Comparison of ENCODE assay signal across 8 cellular contexts in the genomic region with DNA sequence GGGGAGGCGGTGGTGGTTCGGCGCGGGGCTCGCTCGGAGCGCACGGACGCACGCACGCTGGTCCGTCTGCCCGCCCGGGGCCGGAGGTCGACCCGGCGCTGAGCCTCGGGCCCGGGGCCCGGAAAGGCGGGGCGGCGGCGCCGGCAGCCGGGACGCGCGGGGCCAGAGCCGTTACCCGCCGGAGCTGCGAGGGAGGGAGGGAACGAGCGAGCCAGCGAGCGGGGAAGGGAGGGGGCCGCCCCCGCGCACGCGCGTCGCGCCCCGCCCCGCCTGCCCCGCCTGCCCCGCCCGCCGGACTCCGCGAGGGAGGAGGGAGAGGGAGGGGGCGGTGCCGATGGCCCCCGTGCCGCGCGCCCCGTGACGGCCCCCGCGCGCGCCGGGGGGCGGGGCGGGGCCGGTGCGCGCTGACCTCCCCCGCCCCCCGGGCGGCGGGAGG. TPM values are rescaled to one million over a fixed set of nuclear protein-coding genes. Genes with fewer than 3 reads are reported as not detected.
DNase-seq lines count a peak whose midpoint lies in the region; ATAC-seq and TF ChIP-seq lines count a peak whose summit lies in the region.

No MANE protein-coding gene starts in this region.

- intact Hi-C loops in sigmoid colon (cut with DNase I) (loop anchor here (2.0 kb wide), 1 partner anchor 63 kb away; the partner anchor contains the start of gene ZNF526), PC-3 (cut with micrococcal nuclease) (no loop called here)

- H3K9ac ChIP-seq in HUES64 (ENCODE audit: low read depth, low read length) (peak overlapping the region; percentile 80), adipocyte (ENCODE audit: low read length) (peak overlapping the region; percentile 52), PC-3 (ENCODE audit: low read length) (no peak overlapping the region)

- no peaks in the 10 kb centered on the region for H4K20me1 ChIP-seq in PC-3 (ENCODE audit: low read length)

- H3K27me3 ChIP-seq in HUES64 (ENCODE audit: insufficient read depth, low read length) (no peaks in the 10 kb centered on the region), adipocyte (replicated peaks; ENCODE audit: control insufficient read depth, insufficient read depth, low read length) (no peaks in the 10 kb centered on the region), right atrium auricular region (no peaks in the 10 kb centered on the region), sigmoid colon (no peaks in the 10 kb centered on the region), PC-3 (ENCODE audit: low read length) (no peaks in the 10 kb centered on the region)

- TF ChIP-seq POLR2A in sigmoid colon (IDR thresholded peaks at IDR 0.05) = no peak

- H3K27ac ChIP-seq in HUES64 (ENCODE audit: low read depth, low read length) = peak overlapping the region; percentile 89; the same call in 1 of the 2 replicates
- H3K27ac ChIP-seq in RWPE1 = peak overlapping the region; percentile 100
- peak overlapping the region; percentile 97 to 99 for H3K27ac ChIP-seq in right atrium auricular region
- peak overlapping the region; percentile 94 to 99 (median 96) for H3K27ac ChIP-seq in sigmoid colon
- no peak overlapping the region for H3K27ac ChIP-seq in PC-3 (ENCODE audit: low read length)

- WGBS in HUES64 = under 1% methylated on average over 71 of the region's 76 CpGs
- WGBS in sigmoid colon, 2 donors = 1% methylated on average over 70 to 76 of the region's 76 CpGs

- H3F3A ChIP-seq in PC-3 (ENCODE audit: low read length, unreplicated experiment) = no peaks in the 10 kb centered on the region

- no TSS peak for BruUV-seq in PC-3 (replicated peaks; lab: Mats Ljungman, UMichigan)

- H3K4me3 ChIP-seq in HUES64 (ENCODE audit: low read length) (peak overlapping the region; percentile 59), adipocyte (ENCODE audit: low read length) (peak overlapping the region; percentile 59), right atrium auricular region (peak overlapping the region; percentile 49 to 67), sigmoid colon (peak overlapping the region in 3 of 4 donors; percentile 66 to 76 (median 74)), PC-3 (ENCODE audit: low read length) (no peak overlapping the region)

- H2AFZ ChIP-seq in PC-3 (ENCODE audit: low read length) = no peak overlapping the region

- no peak for TF ChIP-seq EP300 in sigmoid colon (IDR thresholded peaks at IDR 0.05)

- TF ChIP-seq CTCF in RWPE1 (conservative IDR thresholded peaks at IDR 0.05; ENCODE audit: low read depth) (no peak), right atrium auricular region (IDR thresholded peaks at IDR 0.05) (no peak), sigmoid colon (IDR thresholded peaks at IDR 0.05) (no peak), PC-3 (conservative IDR thresholded peaks at IDR 0.05; ENCODE audit: low read depth, low read length) (no peak)

- peak; percentile 34 for ATAC-seq in GM21381 (IDR thresholded peaks at IDR 0.05; ENCODE audit: unreplicated experiment)
- no peak for ATAC-seq in PC-3

- POLR2A ChIA-PET in RWPE1 (lab: Yijun Ruan, JAX; ENCODE audit: low non-redundant PET) (interaction anchor here (0.6 kb wide), 3 partner anchors 32 to 170 kb away, joined by 3 to 12 read pairs (median 3); no protein-coding TSS in a partner anchor), PC-3 (lab: Charles Lee; ENCODE audit: unreplicated experiment) (no interaction called here)

- peak; percentile 90 for DNase-seq in Daoy (ENCODE audit: low read depth)
- peak; percentile 87 for DNase-seq in RWPE1 (ENCODE audit: low spot score)
- peak; percentile 93 for DNase-seq in adipocyte (ENCODE audit: low read depth)
- peak; percentile 73 for DNase-seq in right atrium auricular region (ENCODE audit: low spot score)
- peak; percentile 94 for DNase-seq in sigmoid colon
- no peak for DNase-seq in PC-3

- peaks cover 25% of the 10 kb centered on the region for H3K36me3 ChIP-seq in HUES64 (ENCODE audit: insufficient read depth, low read length)
- H3K36me3 ChIP-seq in adipocyte (ENCODE audit: control insufficient read depth, insufficient read depth, low read length, severe bottlenecking) = peaks cover 23% of the 10 kb centered on the region
- peaks cover 20% of the 10 kb centered on the region for H3K36me3 ChIP-seq in right atrium auricular region
- peaks cover 5 to 24% (median 20%) of the 10 kb centered on the region in 4 donors for H3K36me3 ChIP-seq in sigmoid colon
- no peaks in the 10 kb centered on the region for H3K36me3 ChIP-seq in PC-3 (ENCODE audit: low read depth, low read length)

- CTCF ChIA-PET in RWPE1 (lab: Yijun Ruan, JAX) (interaction anchor here (0.7 kb wide), 1 partner anchor 30 kb away, joined by 3 read pairs; no protein-coding TSS in a partner anchor), PC-3 (lab: Charles Lee) (no interaction called here)

- H3K4me2 ChIP-seq in PC-3 (ENCODE audit: low read length) = no peak overlapping the region

- H3K79me2 ChIP-seq in PC-3 (ENCODE audit: low read length) = no peaks in the 10 kb centered on the region

- H3K4me1 ChIP-seq in HUES64 (ENCODE audit: insufficient read depth, low read length) (peaks cover 33% of the 10 kb centered on the region), adipocyte (ENCODE audit: control insufficient read depth, insufficient read depth, low read length) (peaks cover 46% of the 10 kb centered on the region), right atrium auricular region (peaks cover 0 to 62% of the 10 kb centered on the region in 2 donors), sigmoid colon (peaks cover 0 to 67% (median 58%) of the 10 kb centered on the region in 4 donors), PC-3 (ENCODE audit: insufficient read depth, low read length) (no peaks in the 10 kb centered on the region)

- no peaks in the 10 kb centered on the region for H3K9me2 ChIP-seq in PC-3 (replicated peaks; ENCODE audit: low read length)

- no peaks in the 10 kb centered on the region for H3K9me3 ChIP-seq in HUES64 (ENCODE audit: insufficient read depth, low read depth, low read length)
- no peaks in the 10 kb centered on the region for H3K9me3 ChIP-seq in adipocyte (ENCODE audit: control insufficient read depth, low read length)
- H3K9me3 ChIP-seq in right atrium auricular region = no peaks in the 10 kb centered on the region
- H3K9me3 ChIP-seq in sigmoid colon = no peaks in the 10 kb centered on the region
- H3K9me3 ChIP-seq in PC-3 (ENCODE audit: low read length) = no peaks in the 10 kb centered on the region

RNA-seq across cellular contexts. Expression of gene CIC, which starts 15.0 kb away (rescaled TPM):
- total RNA-seq in Daoy (2014; rRNA removed; shearing (Covaris generic)) = 8.1 and 17.4 TPM in 2 replicates
- 34.2 TPM for polyA plus RNA-seq in HUES64 (2013, experiment 1 of 2)
- polyA plus RNA-seq in HUES64 (2013, experiment 2 of 2) = 30.1 TPM
- total RNA-seq in right atrium auricular region = 10 to 100 TPM; 27.4 to 53.5 TPM
- total RNA-seq in sigmoid colon = 10 to 100 TPM; 16.0 to 31.3 (median 24.9) TPM
- 10 to 100 TPM in 2 of 3 donors, 1 to 10 TPM in 1; 8.4 to 42.1 (median 17.3) TPM for polyA plus RNA-seq in sigmoid colon
- 9.8 and 21.4 TPM in 2 replicates for total RNA-seq in PC-3 (2014; rRNA removed)

RNA-seq across cellular contexts. Expression of gene PRR19, which starts 17.8 kb away (rescaled TPM):
- total RNA-seq in Daoy (2014; rRNA removed; shearing (Covaris generic)) = 0.51 and 2.2 TPM in 2 replicates
- 4.8 TPM for polyA plus RNA-seq in HUES64 (2013, experiment 1 of 2)
- polyA plus RNA-seq in HUES64 (2013, experiment 2 of 2) = 3.9 TPM
- total RNA-seq in right atrium auricular region (under 1 TPM in 1 of 2 donors, not detected in 1; 0.59 TPM), sigmoid colon (not detected), PC-3 (2014; rRNA removed) (not detected in 2 replicates)
- polyA plus RNA-seq in sigmoid colon = under 1 TPM in 2 of 3 donors, not detected in 1; 0.69 to 0.79 TPM

RNA-seq across cellular contexts. Expression of gene PAFAH1B3, which starts 18.3 kb away (rescaled TPM):
- 54.7 and 75.0 TPM in 2 replicates for total RNA-seq in Daoy (2014; rRNA removed; shearing (Covaris generic))
- 108 TPM for polyA plus RNA-seq in HUES64 (2013, experiment 1 of 2)
- polyA plus RNA-seq in HUES64 (2013, experiment 2 of 2) = 112 TPM
- total RNA-seq in right atrium auricular region (1 to 10 TPM; 2.2 to 8.2 TPM), sigmoid colon (1 to 10 TPM; 5.6 to 8.6 (median 6.0) TPM), PC-3 (2014; rRNA removed) (not detected in 2 replicates)
- 10 to 100 TPM; 27.0 to 44.3 (median 27.7) TPM for polyA plus RNA-seq in sigmoid colon

RNA-seq across cellular contexts. Expression of gene TMEM145, which starts 29.0 kb away (rescaled TPM):
- total RNA-seq in Daoy (2014; rRNA removed; shearing (Covaris generic)) = 0.30 and 0.51 TPM in 2 replicates
- polyA plus RNA-seq in HUES64 (2013, experiment 1 of 2) = 1.1 TPM
- 2.7 TPM for polyA plus RNA-seq in HUES64 (2013, experiment 2 of 2)
- total RNA-seq in right atrium auricular region (under 1 TPM in 1 of 2 donors, not detected in 1; 0.94 TPM), sigmoid colon (1 to 10 TPM in 1 of 4 donors, under 1 TPM in 2, not detected in 1; 0.54 to 4.4 (median 0.71) TPM), PC-3 (2014; rRNA removed) (0.29 and 0.69 TPM in 2 replicates)
- polyA plus RNA-seq in sigmoid colon = under 1 TPM in 1 of 3 donors, not detected in 2; 0.58 TPM

RNA-seq across cellular contexts. Expression of gene ERF, which starts 29.2 kb away (rescaled TPM):
- total RNA-seq in Daoy (2014; rRNA removed; shearing (Covaris generic)) = 23.8 and 30.8 TPM in 2 replicates
- polyA plus RNA-seq in HUES64 (2013, experiment 1 of 2) = 53.3 TPM
- 53.6 TPM for polyA plus RNA-seq in HUES64 (2013, experiment 2 of 2)
- total RNA-seq in right atrium auricular region = 10 to 100 TPM; 26.8 to 34.9 TPM
- 10 to 100 TPM; 18.9 to 39.3 (median 25.6) TPM for total RNA-seq in sigmoid colon
- 10 to 100 TPM; 18.6 to 42.8 (median 23.6) TPM for polyA plus RNA-seq in sigmoid colon
- total RNA-seq in PC-3 (2014; rRNA removed) = 17.0 and 40.2 TPM in 2 replicates
